Comparison of ENCODE assay signal across 15 cellular contexts in genomic region chr2:175964195-175964594, GRCh38. TPM values are rescaled to one million over a fixed set of nuclear protein-coding genes. Genes with fewer than 3 reads are reported as not detected.
DNase-seq lines count a peak whose midpoint lies in the region; ATAC-seq and TF ChIP-seq lines count a peak whose summit lies in the region.
"Had no signal": no experiment of that assay in that cellular context is flagged by ENCODE, and none has a peak within 500 bp of the region (broad histone marks: within the 10 kb centered on the region; RNA-seq: fewer than 3 reads in every experiment).

No MANE protein-coding gene starts in this region.

- H2BK120ac ChIP-seq in H9 (ENCODE audit: low read depth, low read length, poor library complexity, severe bottlenecking) = no peak overlapping the region

- no peak overlapping the region for H2BK15ac ChIP-seq in H9 (ENCODE audit: low read depth, low read length)

- CTCF ChIA-PET in Caco-2 (lab: Charles Lee) (interaction anchor here (1.0 kb wide), 1 partner anchor 116 kb away, joined by 3 read pairs; no protein-coding TSS in a partner anchor), PC-3 (lab: Charles Lee) (no interaction called here)

- peak; percentile 64 for ATAC-seq in PC-3
- ATAC-seq in foreskin keratinocyte = no peak
- ATAC-seq: activated CD4-positive, CD25-positive, alpha-beta regulatory T cell treated with anti-CD3 and anti-CD28 coated beads, Interleukin-2, amount 50 U/mL, for 24 hours; activated T-cell treated with anti-CD3 and anti-CD28 coated beads, Interleukin-2, amount 50 U/mL, for 4 hours had no signal

- no peak overlapping the region for H3K9ac ChIP-seq in H9 (ENCODE audit: extremely low read depth, insufficient read length, low read length)
- H3K9ac ChIP-seq in PC-3 (ENCODE audit: low read length) = no peak overlapping the region

- H4K20me1 ChIP-seq in H9 (ENCODE audit: control insufficient read depth, insufficient read depth, insufficient read length) (no peaks in the 10 kb centered on the region), PC-3 (ENCODE audit: low read length) (no peaks in the 10 kb centered on the region)

- no peaks in the 10 kb centered on the region for H3F3A ChIP-seq in PC-3 (ENCODE audit: low read length, unreplicated experiment)

- no peak overlapping the region for H3K18ac ChIP-seq in H9 (ENCODE audit: insufficient read length, low read depth, low read length)

- no peak for TF ChIP-seq EP300 in stomach (IDR thresholded peaks at IDR 0.05)

- H3K23me2 ChIP-seq in H9 (ENCODE audit: insufficient read length, low read depth, low read length, poor library complexity, severe bottlenecking) = no peaks in the 10 kb centered on the region

- H3K27me3 Mint-ChIP-seq in Caco-2 (ENCODE audit: insufficient read depth, unreplicated experiment) (no peaks in the 10 kb centered on the region), H9 (ENCODE audit: low read depth) (no peaks in the 10 kb centered on the region; the same call in 1 of the 2 replicates), CD14-positive monocyte (ENCODE audit: low read depth in 3 of 3) (no peaks in the 10 kb centered on the region)

- H2AK5ac ChIP-seq in H9 (ENCODE audit: insufficient read length, low read length) = no peak overlapping the region

- no peak overlapping the region for H4K5ac ChIP-seq in H9 (ENCODE audit: insufficient read length, low read depth, low read length)

- no peak overlapping the region for H2AFZ ChIP-seq in H9 (ENCODE audit: low read length)
- no peak overlapping the region for H2AFZ ChIP-seq in PC-3 (ENCODE audit: low read length)

- no peak overlapping the region for H3K4me3 Mint-ChIP-seq in Caco-2 (ENCODE audit: unreplicated experiment)
- H3K4me3 Mint-ChIP-seq in H9 = no peak overlapping the region
- H3K4me3 Mint-ChIP-seq in CD14-positive monocyte = no peak overlapping the region
- H3K4me3 Mint-ChIP-seq: activated T-cell treated with anti-CD3 and anti-CD28 coated beads, Interleukin-2, amount 50 U/mL, for 4 hours; neural crest cell had no signal

- no peaks in the 10 kb centered on the region for H3K36me3 Mint-ChIP-seq in Caco-2 (ENCODE audit: insufficient read depth, unreplicated experiment)
- H3K36me3 Mint-ChIP-seq in H9 (ENCODE audit: insufficient read depth in 1 of 3, low read depth in 3 of 3) = peaks cover 12 to 24% (median 22%) of the 10 kb centered on the region in 3 experiments
- peaks cover 46 to 56% of the 10 kb centered on the region in 2 donors for H3K36me3 Mint-ChIP-seq in CD14-positive monocyte

- H3K9me3 ChIP-seq in Caco-2 (no peaks in the 10 kb centered on the region), H9 (ENCODE audit: control insufficient read depth, low read depth, low read length) (no peaks in the 10 kb centered on the region), PC-3 (ENCODE audit: low read length) (no peaks in the 10 kb centered on the region), stomach (peaks cover 0 to 7% (median 0%) of the 10 kb centered on the region in 4 donors)

- H3K4me2 ChIP-seq in H9 (ENCODE audit: insufficient read depth, insufficient read length, low read length) (no peak overlapping the region), PC-3 (ENCODE audit: low read length) (no peak overlapping the region)

- H3K4me3 ChIP-seq in Caco-2 (ENCODE audit: low read depth, low read length) (no peak overlapping the region), PC-3 (ENCODE audit: low read length) (no peak overlapping the region), stomach (no peak overlapping the region)
- H3K4me3 ChIP-seq: thoracic aorta had no signal

- no peak overlapping the region for H3K27ac Mint-ChIP-seq in Caco-2 (ENCODE audit: unreplicated experiment)
- no peak overlapping the region for H3K27ac Mint-ChIP-seq in H9
- H3K27ac Mint-ChIP-seq in CD14-positive monocyte = no peak overlapping the region

- no peak for TF ChIP-seq POLR2A in stomach (IDR thresholded peaks at IDR 0.05)

- no peaks in the 10 kb centered on the region for H3K4me1 Mint-ChIP-seq in Caco-2 (ENCODE audit: low read depth, unreplicated experiment)
- H3K4me1 Mint-ChIP-seq in H9 = no peaks in the 10 kb centered on the region
- H3K4me1 Mint-ChIP-seq in CD14-positive monocyte = no peaks in the 10 kb centered on the region
- H3K4me1 Mint-ChIP-seq: neural crest cell had no signal

- no peaks in the 10 kb centered on the region for H3K36me3 ChIP-seq in Caco-2 (ENCODE audit: control insufficient read depth, insufficient read depth, low read length)
- peaks cover 3% of the 10 kb centered on the region; the same call in 1 of the 2 replicates for H3K36me3 ChIP-seq in PC-3 (ENCODE audit: low read depth, low read length)
- H3K36me3 ChIP-seq in stomach = peaks cover 0 to 40% (median 2%) of the 10 kb centered on the region in 4 donors
- H3K36me3 ChIP-seq: thoracic aorta had no signal

- BruUV-seq in Caco-2 (replicated peaks; lab: Mats Ljungman, UMichigan) = no TSS peak
- no TSS peak for BruUV-seq in PC-3 (replicated peaks; lab: Mats Ljungman, UMichigan)

- no peaks in the 10 kb centered on the region for H3K4me1 ChIP-seq in Caco-2
- no peaks in the 10 kb centered on the region for H3K4me1 ChIP-seq in H9 (ENCODE audit: insufficient read depth, low read length)
- H3K4me1 ChIP-seq in PC-3 (ENCODE audit: insufficient read depth, low read length) = 0 out of 2 replicates have a peak, but pooled peaks cover 4% of the 10 kb centered on the region
- H3K4me1 ChIP-seq in foreskin keratinocyte = no peaks in the 10 kb centered on the region
- H3K4me1 ChIP-seq in stomach = no peaks in the 10 kb centered on the region

- POLR2A ChIA-PET in Caco-2 (lab: Charles Lee) (no interaction called here), PC-3 (lab: Charles Lee; ENCODE audit: unreplicated experiment) (no interaction called here)

- H2BK20ac ChIP-seq in H9 (ENCODE audit: low read depth, low read length, poor library complexity, severe bottlenecking) = no peak overlapping the region

- DNase-seq in Caco-2 (peak in 1 of 2 experiments; percentile 27), H9 (no peak), PC-3 (peak; percentile 27), foreskin keratinocyte (no peak), CD14-positive monocyte (ENCODE audit: low spot score) (no peak), stomach (no peak), LoVo (ENCODE audit: low spot score) (no peak), NCI-H2081 treated with DMSO at 0.1 percent for 48 hours (lab: John Stamatoyannopoulos, UW) (no peak)
- DNase-seq: activated T-cell treated with anti-CD3 and anti-CD28 coated beads, Interleukin-2, amount 50 U/mL, for 4 hours; amniotic stem cell; IMR-90; NCI-H226 had no signal

- TF ChIP-seq CTCF in Caco-2 (IDR thresholded peaks at IDR 0.05; ENCODE audit: insufficient read depth in 1 of 2, low read depth in 1 of 2, low read length in 1 of 2, severe bottlenecking in 1 of 2, unreplicated experiment in 1 of 2) = peak; percentile 51 to 52
- peak; percentile 46 for TF ChIP-seq CTCF in H9 (conservative IDR thresholded peaks at IDR 0.05)
- peak; percentile 50 for TF ChIP-seq CTCF in PC-3 (conservative IDR thresholded peaks at IDR 0.05; ENCODE audit: low read depth, low read length)
- peak; percentile 29 for TF ChIP-seq CTCF in foreskin keratinocyte (conservative IDR thresholded peaks at IDR 0.05)
- no peak for TF ChIP-seq CTCF in CD14-positive monocyte (IDR thresholded peaks at IDR 0.05)
- peak in 1 of 7 experiments; percentile 5 for TF ChIP-seq CTCF in stomach (IDR thresholded peaks at IDR 0.05)

- H3K79me2 ChIP-seq in H9 (ENCODE audit: insufficient read depth, low read length) = no peaks in the 10 kb centered on the region
- no peaks in the 10 kb centered on the region for H3K79me2 ChIP-seq in PC-3 (ENCODE audit: low read length)

- H3K56ac ChIP-seq in H9 (ENCODE audit: insufficient read length, low read depth, low read length) = no peak overlapping the region

- H3K27ac ChIP-seq in H9 (ENCODE audit: insufficient read length, low read depth, low read length) (no peak overlapping the region), PC-3 (ENCODE audit: low read length) (no peak overlapping the region), foreskin keratinocyte (no peak overlapping the region), stomach (no peak overlapping the region)
- H3K27ac ChIP-seq: thoracic aorta had no signal

- H3K9me3 Mint-ChIP-seq in Caco-2 (ENCODE audit: unreplicated experiment) = no peaks in the 10 kb centered on the region
- H3K9me3 Mint-ChIP-seq in H9 = peaks cover 10 to 13% of the 10 kb centered on the region in 2 experiments; a peak in 4 of 5 replicates
- H3K9me3 Mint-ChIP-seq in CD14-positive monocyte = peaks cover 6 to 17% (median 11%) of the 10 kb centered on the region in 7 donors
- H3K9me3 Mint-ChIP-seq: activated T-cell treated with anti-CD3 and anti-CD28 coated beads, Interleukin-2, amount 50 U/mL, for 4 hours had no signal

- no peak overlapping the region for H2BK5ac ChIP-seq in H9 (ENCODE audit: insufficient read length, low read length)

- H3K23ac ChIP-seq in H9 (ENCODE audit: insufficient read length, low read depth, low read length) = no peak overlapping the region

- H2BK12ac ChIP-seq in H9 (ENCODE audit: insufficient read length, low read depth, low read length) = no peak overlapping the region

- no peak overlapping the region for H4K91ac ChIP-seq in H9 (ENCODE audit: insufficient read length, low read depth, low read length)

- H3K9me2 ChIP-seq in PC-3 (replicated peaks; ENCODE audit: low read length) = no peaks in the 10 kb centered on the region

- intact Hi-C loops in Caco-2 (cut with micrococcal nuclease; ENCODE audit: unreplicated experiment) (loop anchor here (2.0 to 5.0 kb wide), 2 partner anchors 38 to 121 kb away; partner anchors contain the start of gene LNPK), PC-3 (cut with micrococcal nuclease) (loop anchor here (1.0 kb wide), 1 partner anchor 122 kb away; no protein-coding TSS in a partner anchor), CD14-positive monocyte (cut with micrococcal nuclease) (no loop called here), stomach (cut with DNase I; ENCODE audit: low total_unique reads) (no loop called here)

- H3T11ph ChIP-seq in H9 (ENCODE audit: low read length) = no peak overlapping the region

- no peak overlapping the region for H4K8ac ChIP-seq in H9 (replicated peaks; ENCODE audit: insufficient read length, low read depth, low read length)

- H3K79me1 ChIP-seq in H9 (ENCODE audit: insufficient read depth, low read depth, low read length, poor library complexity, severe bottlenecking) = no peaks in the 10 kb centered on the region

- no peak overlapping the region for H3K4ac ChIP-seq in H9 (ENCODE audit: low read depth, low read length)

- H3K14ac ChIP-seq in H9 (ENCODE audit: insufficient read depth, low read length) = no peak overlapping the region

- no CpG with 5 or more reads among the region's 4 CpGs for WGBS in H9 (ENCODE audit: extremely low coverage, insufficient read length, low lambda C conversion rate)
- 89 to 97% (median 92%) methylated on average over 4 of the region's 4 CpGs for WGBS in stomach, 5 donors

- H3K27me3 ChIP-seq in Caco-2 (replicated peaks; ENCODE audit: control insufficient read depth, insufficient read depth, low read length) = no peaks in the 10 kb centered on the region
- no peaks in the 10 kb centered on the region for H3K27me3 ChIP-seq in H9 (ENCODE audit: insufficient read depth, low read length)
- no peaks in the 10 kb centered on the region for H3K27me3 ChIP-seq in PC-3 (ENCODE audit: low read length)
- no peaks in the 10 kb centered on the region for H3K27me3 ChIP-seq in foreskin keratinocyte
- H3K27me3 ChIP-seq in stomach = no peaks in the 10 kb centered on the region

RNA-seq across cellular contexts. Expression of gene LNPK, which starts 37.9 kb away (rescaled TPM):
- 18.1 and 19.1 TPM in 2 replicates for total RNA-seq in Caco-2 (2022)
- 8.5 and 9.7 TPM in 2 replicates for total RNA-seq in H9 (2021)
- 19.5 and 21.9 TPM in 2 replicates for total RNA-seq in PC-3 (2014; rRNA removed)
- total RNA-seq in foreskin keratinocyte = 24.1 and 27.2 TPM in 2 replicates
- polyA plus RNA-seq in foreskin keratinocyte = 4.5 and 5.6 TPM in 2 replicates
- 10 to 100 TPM; 11.7 to 15.3 TPM for polyA plus RNA-seq in CD14-positive monocyte
- total RNA-seq in stomach = 10 to 100 TPM in 4 of 5 donors, 1 to 10 TPM in 1; 4.9 to 29.0 (median 13.3) TPM
- polyA plus RNA-seq in stomach = 1 to 10 TPM; 1.8 to 2.7 (median 1.8) TPM

Comparison
In these comparisons a context has a peak if more than half of its experiments do, and no peak if none do; other contexts are left out.
1. intact Hi-C loops: an anchor here in Caco-2 (2.0 to 5.0 kb wide) and PC-3 (1.0 kb wide); none called in CD14-positive monocyte and stomach.